27 cellular contexts compared by ENCODE assay signal in genomic region chr10:85857791-85858190, GRCh38.
"Had no signal": no experiment of that assay in that cellular context is flagged by ENCODE, and none has a peak within 500 bp of the region (broad histone marks: within the 10 kb centered on the region; RNA-seq: fewer than 3 reads in every experiment).

No MANE protein-coding gene starts in this region.

- H3K4me1 ChIP-seq: neural progenitor cell, parathyroid adenoma, psoas muscle, right lobe of liver, sigmoid colon, suprapubic skin, testis, tibial artery, transverse colon, upper lobe of left lung, vagina had no signal

- H3K9me3 ChIP-seq: ovary, psoas muscle, right lobe of liver, sigmoid colon, suprapubic skin, testis, transverse colon, upper lobe of left lung, vagina had no signal

- H3K4me2 ChIP-seq: neural progenitor cell had no signal

- H3K4me3 ChIP-seq: neural progenitor cell, ovary, psoas muscle, right lobe of liver, sigmoid colon, suprapubic skin, testis, tibial artery, transverse colon, upper lobe of left lung, vagina had no signal

- DNase-seq: natural killer cell; occipital lobe; ovary; posterior cingulate gyrus; psoas muscle; right cardiac atrium; right lobe of liver; sigmoid colon; small intestine; stimulated activated CD4-positive, alpha-beta T cell treated with anti-CD3 and anti-CD28 coated beads, Interleukin-15, amount 100 ng/mL, for 24 hours; stimulated activated CD4-positive, alpha-beta T cell treated with anti-CD3 and anti-CD28 coated beads, Interleukin-4, amount 100 ng/mL, for 1 hour; stimulated activated CD4-positive, alpha-beta T cell treated with anti-CD3 and anti-CD28 coated beads, Interleukin-4, amount 100 ng/mL, for 4 hours; stimulated activated CD8-positive, alpha-beta memory T cell treated with anti-CD3 and anti-CD28 coated beads, Interleukin-4, amount 100 ng/mL, for 48 hours; stimulated activated naive CD4-positive, alpha-beta T cell; stimulated activated naive CD8-positive, alpha-beta T cell treated with anti-CD3 and anti-CD28 coated beads, Interleukin-15, amount 100 ng/mL, for 72 hours; stimulated activated naive CD8-positive, alpha-beta T cell treated with anti-CD3 and anti-CD28 coated beads, Interleukin-15, Interleukin-2, amounts not matched to agents 100 U/mL and 50 U/mL, for 24 hours; substantia nigra; testis; tibial artery; transverse colon had no signal

- H3K9ac ChIP-seq: neural progenitor cell, parathyroid adenoma had no signal

- H3K79me2 ChIP-seq: parathyroid adenoma had no signal

- H3K27me3 ChIP-seq: neural progenitor cell, ovary, right lobe of liver, sigmoid colon, suprapubic skin, testis, tibial artery, transverse colon, upper lobe of left lung, vagina had no signal

- ATAC-seq: natural killer cell; right cardiac atrium; right lobe of liver; stimulated activated memory B cell treated with anti-CD40 and anti-IgM and Interleukin-4, amounts not matched to agents 10 μg/mL and 1 μg/mL and 100 μg/mL, for 72 hours; stimulated activated naive CD8-positive, alpha-beta T cell treated with anti-CD3 and anti-CD28 coated beads, Interleukin-15, amount 100 ng/mL, for 72 hours; stimulated activated naive CD8-positive, alpha-beta T cell treated with anti-CD3 and anti-CD28 coated beads, Interleukin-15, Interleukin-2, amounts not matched to agents 100 U/mL and 50 U/mL, for 24 hours had no signal

- H3K27ac ChIP-seq: neural progenitor cell, ovary, parathyroid adenoma, psoas muscle, right lobe of liver, sigmoid colon, suprapubic skin, testis, tibial artery, transverse colon, upper lobe of left lung, vagina had no signal

- H3K36me3 ChIP-seq: neural progenitor cell, ovary, right lobe of liver, sigmoid colon, suprapubic skin, tibial artery, transverse colon, upper lobe of left lung, vagina had no signal

- H2AFZ ChIP-seq: neural progenitor cell, parathyroid adenoma had no signal

- FAIRE-seq: small intestine, urothelium cell line had no signal
